ENCODE assay signal across 8 cellular contexts in genomic region chr5:108003178-108003577, GRCh38.
DNase-seq lines count a peak whose midpoint lies in the region; ATAC-seq and TF ChIP-seq lines count a peak whose summit lies in the region.

No MANE protein-coding gene starts in this region.

- no peaks in the 10 kb centered on the region for H3K9me3 Mint-ChIP-seq in natural killer cell treated with Interleukin-12 subunit alpha and Interleukin-12 subunit beta and Interleukin-15 and Interleukin-18, amount 100 ng/mL, for 72 hours

- peak; percentile 93 for ATAC-seq in GM21786 (IDR thresholded peaks at IDR 0.05; ENCODE audit: unreplicated experiment)
- ATAC-seq in natural killer cell treated with Interleukin-12 subunit alpha and Interleukin-12 subunit beta and Interleukin-15 and Interleukin-18, amount 100 ng/mL, for 72 hours = peak; percentile 93 to 96

- H3K4me3 Mint-ChIP-seq in natural killer cell treated with Interleukin-12 subunit alpha and Interleukin-12 subunit beta and Interleukin-15 and Interleukin-18, amount 100 ng/mL, for 72 hours = peak overlapping the region; percentile 70

- H3F3A ChIP-seq in MM.1S (ENCODE audit: insufficient read depth, low read length) = no peaks in the 10 kb centered on the region

- H3K36me3 ChIP-seq in MM.1S (replicated peaks; ENCODE audit: insufficient read depth, low read length) = no peaks in the 10 kb centered on the region
- no peaks in the 10 kb centered on the region for H3K36me3 ChIP-seq in spleen

- intact Hi-C loops in spleen (cut with DNase I; ENCODE audit: low total_unique reads) = no loop called here

- no peaks in the 10 kb centered on the region for H3K36me3 Mint-ChIP-seq in natural killer cell treated with Interleukin-12 subunit alpha and Interleukin-12 subunit beta and Interleukin-15 and Interleukin-18, amount 100 ng/mL, for 72 hours

- H3K27me3 Mint-ChIP-seq in natural killer cell treated with Interleukin-12 subunit alpha and Interleukin-12 subunit beta and Interleukin-15 and Interleukin-18, amount 100 ng/mL, for 72 hours = no peaks in the 10 kb centered on the region

- DNase-seq in SIG-M5 treated with dmso at 0.1 percent for 504 hours (lab: John Stamatoyannopoulos, UW; ENCODE audit: unreplicated experiment) (peak; percentile 27), SIG-M5 (lab: John Stamatoyannopoulos, UW) (no peak), MM.1S (peak; percentile 82), coronary artery (ENCODE audit: low spot score) (no peak), spleen (no peak)
- peak; percentile 71 for DNase-seq in natural killer cell treated with Interleukin-12 subunit alpha and Interleukin-12 subunit beta and Interleukin-15 and Interleukin-18, amount 100 ng/mL, for 72 hours (ENCODE audit: low spot score)
- no peak for DNase-seq in activated CD8-positive, alpha-beta memory T cell treated with anti-CD3 and anti-CD28 coated beads for 24 hours

- H3K9me3 ChIP-seq in MM.1S (replicated peaks; ENCODE audit: insufficient read depth, low read length) = no peaks in the 10 kb centered on the region
- H3K9me3 ChIP-seq in spleen = no peaks in the 10 kb centered on the region

- H3K4me1 ChIP-seq in MM.1S (ENCODE audit: low read length) = peaks cover 6% of the 10 kb centered on the region; the same call in 1 of the 2 replicates
- peaks cover 0 to 17% (median 10%) of the 10 kb centered on the region in 6 donors for H3K4me1 ChIP-seq in spleen

- H3K4me1 Mint-ChIP-seq in natural killer cell treated with Interleukin-12 subunit alpha and Interleukin-12 subunit beta and Interleukin-15 and Interleukin-18, amount 100 ng/mL, for 72 hours (ENCODE audit: low read depth in 2 of 2) = peaks cover 10 to 13% of the 10 kb centered on the region in 2 donors

- H3K9me2 ChIP-seq in MM.1S (replicated peaks; ENCODE audit: insufficient read depth, low read length) = no peaks in the 10 kb centered on the region

- peak overlapping the region; percentile 31; the same call in 1 of the 2 replicates for H3K4me3 ChIP-seq in MM.1S (ENCODE audit: low read length)
- H3K4me3 ChIP-seq in coronary artery = peak overlapping the region; percentile 20
- peak overlapping the region in 2 of 8 donors; percentile 15 to 36 for H3K4me3 ChIP-seq in spleen

- no peak overlapping the region for H3K9ac ChIP-seq in MM.1S (ENCODE audit: low read length)

- no peaks in the 10 kb centered on the region for H3K79me2 ChIP-seq in MM.1S (ENCODE audit: low read length)

- H3K27ac ChIP-seq in MM.1S (ENCODE audit: low read length) (peak overlapping the region; percentile 6; the same call in 1 of the 2 replicates), coronary artery (no peak overlapping the region), spleen (peak overlapping the region in 4 of 8 donors; percentile 21 to 54 (median 32))

- H3K27me3 ChIP-seq in MM.1S (replicated peaks; ENCODE audit: insufficient read depth, low read length) (no peaks in the 10 kb centered on the region), spleen (replicated peaks in 1 of 7) (no peaks in the 10 kb centered on the region)

- WGBS in spleen, 5 donors = 0 to 3% (median 0%) methylated on average over 1 of the region's 1 CpG

- H3K27ac Mint-ChIP-seq in natural killer cell treated with Interleukin-12 subunit alpha and Interleukin-12 subunit beta and Interleukin-15 and Interleukin-18, amount 100 ng/mL, for 72 hours = peak overlapping the region; percentile 73 to 94

- peak overlapping the region; percentile 46 for H3K4me2 ChIP-seq in MM.1S (ENCODE audit: low read depth, low read length)

- no peak for TF ChIP-seq POLR2A in spleen (IDR thresholded peaks at IDR 0.05)

- H2AFZ ChIP-seq in MM.1S (ENCODE audit: low read length) = 0 out of 2 replicates have a peak overlapping the region, but pooled peaks have one; percentile 19

- no peaks in the 10 kb centered on the region for H4K20me1 ChIP-seq in MM.1S (ENCODE audit: insufficient read depth, low read length)

- TF ChIP-seq CTCF in MM.1S (IDR thresholded peaks at IDR 0.05; ENCODE audit: low read length) (no peak), coronary artery (IDR thresholded peaks at IDR 0.05) (no peak), spleen (IDR thresholded peaks at IDR 0.05 in 8 of 11, conservative IDR thresholded peaks at IDR 0.05 in 3 of 11) (no peak)

Comparison
In these comparisons a context has a peak if more than half of its experiments do, and no peak if none do; other contexts are left out.
1. DNase-seq: peak in SIG-M5 treated with dmso at 0.1 percent for 504 hours (single experiment), MM.1S (single experiment) and natural killer cell treated with Interleukin-12 subunit alpha and Interleukin-12 subunit beta and Interleukin-15 and Interleukin-18, amount 100 ng/mL, for 72 hours (single experiment); none in SIG-M5 (single experiment), coronary artery (single experiment), activated CD8-positive, alpha-beta memory T cell treated with anti-CD3 and anti-CD28 coated beads for 24 hours (single experiment) and spleen (single experiment).